Comparison of ENCODE assay signal across 7 cellular contexts in genomic region chr13:48236528-48237353, GRCh38. TPM values are rescaled to one million over a fixed set of nuclear protein-coding genes. Genes with fewer than 3 reads are reported as not detected.
DNase-seq lines count a peak whose midpoint lies in the region; ATAC-seq, FAIRE-seq and TF ChIP-seq lines count a peak whose summit lies in the region.

No MANE protein-coding gene starts in this region.

- no peak for ATAC-seq in stimulated activated naive CD8-positive, alpha-beta T cell treated with anti-CD3 and anti-CD28 coated beads, Interleukin-15, amount 100 ng/mL, for 72 hours
- no peak for ATAC-seq in pancreas

- H3K36me3 ChIP-seq in keratinocyte (ENCODE audit: control insufficient read depth in 2 of 2, extremely low read depth in 1 of 2, insufficient read depth in 2 of 2, low read length in 2 of 2) (peaks cover 2 to 7% of the 10 kb centered on the region in 2 experiments), PC-9 (ENCODE audit: low read depth) (no peaks in the 10 kb centered on the region), pancreas (peaks cover 0 to 3% (median 0%) of the 10 kb centered on the region in 3 donors)

- no peaks in the 10 kb centered on the region for H3K27me3 ChIP-seq in keratinocyte (ENCODE audit: control insufficient read depth, extremely low read depth, insufficient read depth, low read length)
- H3K27me3 ChIP-seq in PC-9 (ENCODE audit: insufficient read depth, low read depth), result no peaks in the 10 kb centered on the region
- H3K27me3 ChIP-seq in pancreas, result no peaks in the 10 kb centered on the region

- H3K4me1 Mint-ChIP-seq in stimulated activated naive CD8-positive, alpha-beta T cell treated with anti-CD3 and anti-CD28 coated beads, Interleukin-15, amount 100 ng/mL, for 72 hours, result peaks cover 55% of the 10 kb centered on the region

- H3K4me3 ChIP-seq in keratinocyte (ENCODE audit: control insufficient read depth in 2 of 3, extremely low read depth in 1 of 3, insufficient read depth in 2 of 3, low read depth in 1 of 3, low read length in 3 of 3) (peak overlapping the region; percentile 18 to 100 (median 99)), PC-9 (no peak overlapping the region), pancreas (peak overlapping the region in 1 of 4 donors; percentile 98)

- dilution Hi-C loops in keratinocyte (cut with MboI; ENCODE audit: extremely low pct_ligation_motif_present, low sequenced_read_pairs), result no loop called here

- 13 to 19% methylated on average over 3 of the region's 3 CpGs for WGBS in pancreas, 2 donors

- H3F3A ChIP-seq in PC-9 (ENCODE audit: insufficient read depth, low read depth), result no peaks in the 10 kb centered on the region; the same call in 1 of the 2 replicates

- peak overlapping the region; percentile 47 for H3K27ac ChIP-seq in keratinocyte (ENCODE audit: control insufficient read depth, insufficient read depth, low read length)
- no peak overlapping the region for H3K27ac ChIP-seq in PC-9
- peak overlapping the region in 2 of 4 donors; percentile 34 to 100 for H3K27ac ChIP-seq in pancreas

- H4K20me1 ChIP-seq in keratinocyte (ENCODE audit: control insufficient read depth, extremely low read depth, insufficient read depth, low read length), result peaks cover 5% of the 10 kb centered on the region
- no peaks in the 10 kb centered on the region for H4K20me1 ChIP-seq in PC-9 (ENCODE audit: insufficient read depth)

- intact Hi-C loops in PC-9 (cut with micrococcal nuclease; ENCODE audit: unreplicated experiment), result loop anchor here (5.0 to 10.0 kb wide), 3 partner anchors 66 to 128 kb away; partner anchors contain the start of gene RB1
- intact Hi-C loops in pancreas (cut with DNase I), result no loop called here

- H3K4me1 ChIP-seq in keratinocyte (ENCODE audit: control insufficient read depth, extremely low read depth, insufficient read depth, low read length) (peaks cover 38% of the 10 kb centered on the region), PC-9 (replicated peaks; ENCODE audit: insufficient read depth) (peaks cover 28% of the 10 kb centered on the region), pancreas (peaks cover 0 to 39% (median 37%) of the 10 kb centered on the region in 3 donors)

- CTCF ChIA-PET in PC-9 (lab: Charles Lee), result no interaction called here

- no TSS peak for BruUV-seq in PC-9 (replicated peaks; lab: Mats Ljungman, UMichigan)

- H2AFZ ChIP-seq in keratinocyte (ENCODE audit: control insufficient read depth, low read length), result no peak overlapping the region
- H2AFZ ChIP-seq in PC-9, result no peak overlapping the region

- H3K9me1 ChIP-seq in keratinocyte (ENCODE audit: control insufficient read depth, extremely low read depth, insufficient read depth, low read length), result peaks cover 4% of the 10 kb centered on the region

- no peaks in the 10 kb centered on the region for H3K9me2 ChIP-seq in PC-9 (ENCODE audit: insufficient read depth)

- FAIRE-seq in keratinocyte (lab: Jason Lieb, UNC) (peak; percentile 52), pancreas (lab: Jason Lieb, UNC) (no peak)

- no peak overlapping the region for H3K27ac Mint-ChIP-seq in stimulated activated naive CD8-positive, alpha-beta T cell treated with anti-CD3 and anti-CD28 coated beads, Interleukin-15, amount 100 ng/mL, for 72 hours

- no peaks in the 10 kb centered on the region for H3K27me3 Mint-ChIP-seq in stimulated activated naive CD8-positive, alpha-beta T cell treated with anti-CD3 and anti-CD28 coated beads, Interleukin-15, amount 100 ng/mL, for 72 hours

- peak; percentile 12 for DNase-seq in LHCN-M2 (ENCODE audit: low read depth)
- peak; percentile 86 for DNase-seq in amniotic epithelial cell (ENCODE audit: low read depth)
- DNase-seq in keratinocyte (ENCODE audit: low read depth, low spot score), result no peak
- no peak for DNase-seq in stimulated activated naive CD8-positive, alpha-beta T cell treated with anti-CD3 and anti-CD28 coated beads, Interleukin-15, amount 100 ng/mL, for 72 hours
- no peak for DNase-seq in PC-9
- DNase-seq in NCI-H345 treated with DMSO at 0.1 percent for 48 hours (lab: John Stamatoyannopoulos, UW; ENCODE audit: unreplicated experiment), result no peak
- no peak for DNase-seq in pancreas

- H3K9me3 Mint-ChIP-seq in stimulated activated naive CD8-positive, alpha-beta T cell treated with anti-CD3 and anti-CD28 coated beads, Interleukin-15, amount 100 ng/mL, for 72 hours, result no peaks in the 10 kb centered on the region

- H3K4me2 ChIP-seq in keratinocyte (ENCODE audit: control insufficient read depth, extremely low read depth, insufficient read depth, low read depth, low read length), result peak overlapping the region; percentile 88
- no peak overlapping the region for H3K4me2 ChIP-seq in PC-9

- H3K79me2 ChIP-seq in keratinocyte (ENCODE audit: control insufficient read depth, insufficient read depth, low read length) (peaks cover 78% of the 10 kb centered on the region), PC-9 (ENCODE audit: low read depth) (peaks cover 49% of the 10 kb centered on the region)

- TF ChIP-seq CTCF in keratinocyte (optimal IDR thresholded peaks at IDR 0.05 in 1 of 3, IDR thresholded peaks at IDR 0.05 in 1 of 3, conservative IDR thresholded peaks at IDR 0.05 in 1 of 3; ENCODE audit: extremely low read depth in 1 of 3, insufficient read depth in 2 of 3, low read length in 3 of 3) (no peak), PC-9 (conservative IDR thresholded peaks at IDR 0.05) (no peak), pancreas (IDR thresholded peaks at IDR 0.05) (no peak)

- H3K9ac ChIP-seq in keratinocyte (ENCODE audit: control insufficient read depth, extremely low read depth, insufficient read depth, low read length), result peak overlapping the region; percentile 99

- POLR2A ChIA-PET in PC-9 (lab: Charles Lee; ENCODE audit: unreplicated experiment), result no interaction called here

- H3K4me3 Mint-ChIP-seq in stimulated activated naive CD8-positive, alpha-beta T cell treated with anti-CD3 and anti-CD28 coated beads, Interleukin-15, amount 100 ng/mL, for 72 hours, result peak overlapping the region; percentile 82 to 83

- H3K9me3 ChIP-seq in keratinocyte (ENCODE audit: control insufficient read depth, low read depth, low read length), result no peaks in the 10 kb centered on the region
- no peaks in the 10 kb centered on the region for H3K9me3 ChIP-seq in PC-9 (ENCODE audit: insufficient read depth, low read depth)
- H3K9me3 ChIP-seq in pancreas, result no peaks in the 10 kb centered on the region

RNA-seq across cellular contexts. Expression of gene ITM2B, which starts 3.7 kb away (rescaled TPM):
- total RNA-seq in LHCN-M2 (2014; rRNA removed) (141 and 144 TPM in 2 replicates), PC-9 (2021) (136 and 155 TPM in 2 replicates), pancreas (100 to 1,000 TPM; 138 to 361 (median 186) TPM)
- 128 TPM for polyA plus RNA-seq in LHCN-M2 (2012)
- polyA plus RNA-seq in keratinocyte (278 to 401 TPM (median 294 TPM) in 3 replicates), pancreas (100 to 1,000 TPM; 114 to 329 TPM)
- polyA plus RNA-seq in keratinocyte (2011; ENCODE audit: low read depth), result 501 TPM
- polyA plus RNA-seq in keratinocyte (2011; cell fraction: cytosol; rRNA removed), result 227 and 507 TPM in 2 replicates
- polyA plus RNA-seq in keratinocyte (2011; cell fraction: nucleus; rRNA removed), result 641 and 718 TPM in 2 replicates
- 243 and 479 TPM in 2 replicates for polyA plus RNA-seq in keratinocyte (2012; ENCODE audit: low replicate concordance)
- polyA minus RNA-seq in keratinocyte, result 35.2 to 148 TPM (median 92.4 TPM) in 3 replicates
- 187 TPM for polyA minus RNA-seq in keratinocyte (2011; cell fraction: cytosol; rRNA and poly(A)+ RNA removed)
- polyA minus RNA-seq in keratinocyte (2011; cell fraction: nucleus; rRNA and poly(A)+ RNA removed), result 141 and 299 TPM in 2 replicates

Comparison
In these comparisons a context has a peak if more than half of its experiments do, and no peak if none do; other contexts are left out.
1. DNase-seq: peak in LHCN-M2 (single experiment) and amniotic epithelial cell (single experiment); none in keratinocyte (single experiment), stimulated activated naive CD8-positive, alpha-beta T cell treated with anti-CD3 and anti-CD28 coated beads, Interleukin-15, amount 100 ng/mL, for 72 hours (0 of 2), PC-9 (0 of 2), NCI-H345 treated with DMSO at 0.1 percent for 48 hours (single experiment) and pancreas (0 of 6).